ENCODE assay signal across 2 cellular contexts in the genomic region with DNA sequence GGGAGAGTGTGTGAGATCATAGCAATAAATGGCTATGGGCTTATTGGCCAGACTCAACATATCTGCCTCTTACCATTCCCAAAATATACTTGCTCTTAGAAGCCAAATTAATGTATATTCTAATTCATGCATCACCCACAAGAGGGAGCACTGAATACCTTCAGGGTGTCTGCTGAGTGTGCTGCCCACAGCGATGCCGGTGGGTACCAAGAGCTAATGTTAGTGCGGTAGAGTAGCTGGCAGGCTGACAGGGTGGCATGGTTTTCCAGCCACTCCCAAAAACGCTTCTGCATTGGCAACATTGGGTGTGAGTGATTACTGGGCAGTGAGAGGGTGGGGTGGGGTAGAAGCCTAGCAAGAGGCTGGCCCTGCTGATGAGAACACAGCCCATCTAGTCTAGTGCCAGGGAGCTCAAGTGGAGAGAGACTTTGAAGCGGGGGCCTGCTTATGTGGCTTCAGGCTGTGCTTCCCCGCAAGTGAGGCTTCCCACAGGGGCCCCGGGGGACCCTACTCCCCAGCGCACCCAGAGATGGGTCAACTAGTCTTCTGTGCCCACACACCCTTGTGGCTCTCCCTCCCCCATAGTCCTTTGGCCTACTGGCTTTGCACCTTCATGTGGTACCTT.
TF ChIP-seq lines count a peak whose summit lies in the region.

No MANE protein-coding gene starts in this region.

TF ChIP-seq in A549, 52 proteins besides CTCF, POLR2A, EP300 and RAD21:
- no peak for TF ChIP-seq ZNF302 (CRISPR knock-in tag; IDR thresholded peaks at IDR 0.05)
- 0 out of 3 replicates have a peak, but pooled peaks have one; percentile 15 for TF ChIP-seq SMC3 (IDR thresholded peaks at IDR 0.05)

TF ChIP-seq in endothelial cell of umbilical vein, 7 proteins besides CTCF, POLR2A, EP300 and RAD21:
- no peak for TF ChIP-seq POLR2AphosphoS5 (IDR thresholded peaks at IDR 0.05; ENCODE audit: insufficient read depth, low read depth, low read length)
- no peak for TF ChIP-seq EZH2 (IDR thresholded peaks at IDR 0.05; ENCODE audit: borderline replicate concordance, low read depth, low read length, severe bottlenecking)
- TF ChIP-seq FOS (IDR thresholded peaks at IDR 0.05; ENCODE audit: borderline replicate concordance, insufficient read depth, low read length): no peak
- no peak for TF ChIP-seq JUN (IDR thresholded peaks at IDR 0.05; ENCODE audit: borderline replicate concordance, insufficient read depth, insufficient read length, low read depth)
- no peak for TF ChIP-seq GATA2 (IDR thresholded peaks at IDR 0.05; ENCODE audit: insufficient read depth, insufficient read length, low read depth, low read length)
- TF ChIP-seq MAX (IDR thresholded peaks at IDR 0.05; ENCODE audit: insufficient read depth, insufficient read length): no peak
- TF ChIP-seq MYC (IDR thresholded peaks at IDR 0.05; ENCODE audit: low read depth, low read length): no peak
